8 cellular contexts compared by ENCODE assay signal in genomic region chr4:181301735-181302380, GRCh38.
DNase-seq lines count a peak whose midpoint lies in the region; ATAC-seq and TF ChIP-seq lines count a peak whose summit lies in the region.

No MANE protein-coding gene starts in this region.

- H3K27me3 ChIP-seq in left lung, result no peaks in the 10 kb centered on the region

- peak; percentile 74 for ATAC-seq in left lung

- CTCF ChIA-PET in HEK293 (lab: Yijun Ruan, JAX), result interaction anchor here (0.7 to 1.4 kb wide), 14 partner anchors 11 to 393 kb away, joined by 3 to 9 read pairs (median 3); no protein-coding TSS in a partner anchor

- H3K4me3 ChIP-seq in HEK293 (ENCODE audit: low read depth, low read length), result no peak overlapping the region
- no peak overlapping the region for H3K4me3 ChIP-seq in left lung

- no peak for TF ChIP-seq CTCF in HEK293 (tag by site-specific recombination; IDR thresholded peaks at IDR 0.05)
- TF ChIP-seq CTCF in left lung (IDR thresholded peaks at IDR 0.05), result peak in 1 of 2 donors; percentile 33

- H3K9me3 ChIP-seq in HEK293 (ENCODE audit: control insufficient read depth, insufficient read depth, low read depth, low read length) (no peaks in the 10 kb centered on the region), left lung (no peaks in the 10 kb centered on the region)

- H3K36me3 ChIP-seq in HEK293 (ENCODE audit: control insufficient read depth in 2 of 2, insufficient read depth in 1 of 2, low read length in 2 of 2) (no peaks in the 10 kb centered on the region), left lung (no peaks in the 10 kb centered on the region)

- POLR2A ChIA-PET in HEK293 (lab: Yijun Ruan, JAX), result no interaction called here

- intact Hi-C loops in left lung (cut with DNase I), result no loop called here

- no peak overlapping the region for H3K27ac ChIP-seq in HEK293 (ENCODE audit: extremely low read depth, low read depth, low read length)
- no peak overlapping the region for H3K27ac ChIP-seq in left lung

- DNase-seq in activated T-cell treated with anti-CD3 and anti-CD28 coated beads, Interleukin-2, amount 50 U/mL, for 48 hours, result peak; percentile 22 to 25
- DNase-seq in activated T-cell treated with anti-CD3 and anti-CD28 coated beads for 4 hours (no peak), NCI-H1105 treated with DMSO at 0.1 percent for 48 hours (lab: John Stamatoyannopoulos, UW) (peak; percentile 78), left lung (peak in 1 of 2 donors; percentile 34), middle frontal gyrus (ENCODE audit: extremely low spot score, low spot score) (no peak)
- DNase-seq in activated CD4-positive, alpha-beta T cell treated with anti-CD3 and anti-CD28 coated beads, Interleukin-2, amount 50 U/mL, for 1 hour, result peak; percentile 0
- no peak for DNase-seq in activated effector memory CD4-positive, alpha-beta T cell treated with Interleukin-2 at 50 U/mL for 16 hours

- no peaks in the 10 kb centered on the region for H3K4me1 ChIP-seq in HEK293 (ENCODE audit: control insufficient read depth, insufficient read depth, low read length)
- H3K4me1 ChIP-seq in left lung, result no peaks in the 10 kb centered on the region

TF ChIP-seq in HEK293, 187 proteins besides CTCF, POLR2A, EP300 and RAD21:
- TF ChIP-seq ELK4 (IDR thresholded peaks at IDR 0.05; ENCODE audit: borderline replicate concordance, low read depth, low read length) (no peak), ZBTB48 (tag by site-specific recombination; IDR thresholded peaks at IDR 0.05) (no peak), ZNF37A (tag by site-specific recombination; IDR thresholded peaks at IDR 0.05) (no peak), ZNF791 (tag by site-specific recombination; IDR thresholded peaks at IDR 0.05) (no peak), ZNF654 (tag by site-specific recombination; IDR thresholded peaks at IDR 0.05; ENCODE audit: low read depth) (peak; percentile 35), PRDM4 (tag by site-specific recombination; IDR thresholded peaks at IDR 0.05) (no peak), ZNF335 (tag by site-specific recombination; conservative IDR thresholded peaks at IDR 0.05) (0 out of 2 replicates have a peak, but pooled peaks have one; percentile 26), ZNF2 (tag by site-specific recombination; IDR thresholded peaks at IDR 0.05) (0 out of 2 replicates have a peak, but pooled peaks have one; percentile 31), SP7 (tag by site-specific recombination; IDR thresholded peaks at IDR 0.05) (peak; percentile 76), TRIM28 (IDR thresholded peaks at IDR 0.05; ENCODE audit: borderline replicate concordance, low read length) (peak; percentile 51; the same call in 1 of the 2 replicates), ZNF837 (tag by site-specific recombination; IDR thresholded peaks at IDR 0.05) (no peak), MZF1 (tag by site-specific recombination; IDR thresholded peaks at IDR 0.05; ENCODE audit: borderline replicate concordance) (0 out of 2 replicates have a peak, but pooled peaks have one; percentile 30), PRDM10 (tag by site-specific recombination; IDR thresholded peaks at IDR 0.05) (peak; percentile 49; the same call in 1 of the 2 replicates), ZBTB17 (tag by site-specific recombination; IDR thresholded peaks at IDR 0.05) (peak; percentile 82), OSR2 (tag by site-specific recombination; IDR thresholded peaks at IDR 0.05) (0 out of 2 replicates have a peak, but pooled peaks have one; percentile 17)

Comparison
In these comparisons a context has a peak if more than half of its experiments do, and no peak if none do; other contexts are left out.
1. DNase-seq: peak in activated T-cell treated with anti-CD3 and anti-CD28 coated beads, Interleukin-2, amount 50 U/mL, for 48 hours (2 of 2), NCI-H1105 treated with DMSO at 0.1 percent for 48 hours (single experiment) and activated CD4-positive, alpha-beta T cell treated with anti-CD3 and anti-CD28 coated beads, Interleukin-2, amount 50 U/mL, for 1 hour (single experiment); none in activated T-cell treated with anti-CD3 and anti-CD28 coated beads for 4 hours (single experiment), activated effector memory CD4-positive, alpha-beta T cell treated with Interleukin-2 at 50 U/mL for 16 hours (single experiment) and middle frontal gyrus (single experiment).